ENCODE assay signal across 8 cellular contexts in the genomic region with DNA sequence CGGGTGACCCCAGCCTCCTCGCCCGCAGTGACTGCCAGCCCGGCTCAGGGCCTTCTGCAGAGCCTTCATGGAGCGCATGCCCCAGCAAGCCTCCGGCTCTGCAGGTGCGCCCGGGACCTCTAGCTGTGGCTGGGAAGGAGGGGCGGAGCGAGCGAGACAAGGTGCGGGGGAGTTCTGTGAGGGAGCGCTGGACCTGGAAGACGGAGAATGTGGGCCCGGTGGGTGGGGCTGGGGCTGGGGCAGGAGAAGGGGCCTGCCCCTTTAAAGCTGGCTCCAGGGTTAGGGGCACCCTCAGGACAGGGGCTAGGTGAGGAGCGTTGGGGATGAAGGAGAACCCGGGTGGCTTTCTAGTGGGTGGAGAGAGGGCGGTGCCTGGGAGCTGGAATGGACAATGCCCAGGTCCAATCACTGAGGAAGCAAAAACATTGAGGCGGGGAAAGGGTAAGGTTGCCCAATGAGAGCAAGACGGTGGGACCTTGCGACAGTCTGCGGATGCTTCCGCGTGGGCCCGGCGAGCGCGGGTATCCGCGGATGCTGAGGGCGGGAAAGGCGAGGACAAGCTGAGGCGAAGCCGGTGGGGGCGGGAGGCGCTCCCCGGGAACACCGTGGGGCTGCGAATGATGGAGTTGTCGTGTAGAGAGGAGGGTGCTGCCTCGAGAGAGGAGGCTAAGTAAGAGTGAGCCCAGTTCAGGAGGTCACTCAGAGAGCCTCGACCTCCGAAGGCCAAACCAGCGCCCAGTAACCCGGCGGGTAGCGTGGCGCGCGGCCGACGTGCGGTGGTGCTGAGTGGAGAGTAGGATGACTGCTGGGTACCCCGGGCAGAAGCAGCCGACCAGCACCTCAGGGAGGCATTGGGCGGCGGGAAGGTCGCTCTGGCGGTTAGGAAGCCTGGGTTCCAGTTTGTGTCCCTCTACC. TPM values are rescaled to one million over a fixed set of nuclear protein-coding genes. Genes with fewer than 3 reads are reported as not detected.
DNase-seq lines count a peak whose midpoint lies in the region; ATAC-seq and TF ChIP-seq lines count a peak whose summit lies in the region.

GLS2 (minus strand) TSS at position 121 of the 915 bp plus-strand sequence; CDS start at position 78, 43 bp downstream.

- H3K27me3 Mint-ChIP-seq in WTC11 (ENCODE audit: low read depth), result peaks cover 69% of the 10 kb centered on the region

- H3K36me3 Mint-ChIP-seq in WTC11, result peaks cover 3% of the 10 kb centered on the region

- peaks cover 24 to 38% (median 33%) of the 10 kb centered on the region in 3 donors for H3K27me3 ChIP-seq in skeletal muscle tissue (ENCODE audit: control insufficient read depth in 3 of 3, insufficient read depth in 3 of 3, low read length in 3 of 3)

- no peak within 1 kb of the TSS for H3K27ac ChIP-seq in skeletal muscle tissue (ENCODE audit: low read depth, low read length)

- CTCF ChIA-PET in WTC11 (lab: Charles Lee), result interaction anchor here (0.8 to 1.8 kb wide), 9 partner anchors 8 to 230 kb away, joined by 3 to 8 read pairs (median 4); partner anchors contain the start of genes ANKRD52, COQ10A, RBMS2 and TIMELESS

- no peak within 1 kb of the TSS for H3K27ac Mint-ChIP-seq in WTC11

- no peaks in the 10 kb centered on the region for H3K36me3 ChIP-seq in skeletal muscle tissue (ENCODE audit: control insufficient read depth in 3 of 3, insufficient read depth in 3 of 3, low read length in 3 of 3)

- peak within 1 kb of the TSS; percentile 94 for H3K4me3 Mint-ChIP-seq in WTC11

- peak within 1 kb of the TSS; percentile 48 to 71 (median 54) for H3K9ac ChIP-seq in skeletal muscle tissue (ENCODE audit: low read depth in 1 of 3, low read length in 3 of 3)

- TF ChIP-seq CTCF in HFF-Myc (IDR thresholded peaks at IDR 0.05; ENCODE audit: low read depth, low read length, missing control alignments) (no peak), WTC11 (IDR thresholded peaks at IDR 0.05) (no peak), cardiac fibroblast (IDR thresholded peaks at IDR 0.05; ENCODE audit: low read depth, low read length) (no peak)

- in situ Hi-C loops in G401 (cut with HindIII; ENCODE audit: low sequenced_read_pairs), result no loop called here

- H3K9me3 ChIP-seq in skeletal muscle tissue (ENCODE audit: control insufficient read depth in 3 of 3, low read length in 3 of 3), result no peaks in the 10 kb centered on the region

- peaks cover 14 to 18% (median 14%) of the 10 kb centered on the region in 3 donors for H3K4me1 ChIP-seq in skeletal muscle tissue (ENCODE audit: control insufficient read depth in 3 of 3, insufficient read depth in 3 of 3, low read length in 3 of 3)

- H3K4me3 ChIP-seq in HFF-Myc (replicated peaks; ENCODE audit: low read depth, low read length), result peak within 1 kb of the TSS; percentile 48
- peak within 1 kb of the TSS; percentile 43 to 48 for H3K4me3 ChIP-seq in cardiac fibroblast (replicated peaks in 1 of 2; ENCODE audit: low read depth in 2 of 2, low read length in 2 of 2)
- peak within 1 kb of the TSS; percentile 66 to 85 (median 76) for H3K4me3 ChIP-seq in skeletal muscle tissue (ENCODE audit: low read length in 3 of 3)

- DNase-seq in G401 (ENCODE audit: low spot score) (peak; percentile 96), HFF-Myc (ENCODE audit: extremely low read depth, low read depth) (peak; percentile 42), NCI-H1105 (lab: John Stamatoyannopoulos, UW) (peak; percentile 48), WTC11 (ENCODE audit: low spot score) (peak; percentile 85), cardiac fibroblast (ENCODE audit: low read depth in 2 of 2) (peak; percentile 76 to 78), iPS-NIHi7 (ENCODE audit: extremely low spot score) (peak; percentile 88), H4 (ENCODE audit: low spot score) (no peak)

- ATAC-seq in WTC11, result peak; percentile 90

- H3K4me1 Mint-ChIP-seq in WTC11, result peaks cover 16% of the 10 kb centered on the region

- POLR2A ChIA-PET in WTC11 (lab: Charles Lee), result interaction anchor here (0.5 to 1.1 kb wide), 4 partner anchors 50 to 237 kb away, joined by 3 to 4 read pairs (median 4); partner anchors contain the start of gene IL23A

- H3K9me3 Mint-ChIP-seq in WTC11, result peaks cover 14% of the 10 kb centered on the region

TF ChIP-seq in WTC11, 78 proteins besides CTCF, POLR2A, EP300 and RAD21 (continues in another document):
- TF ChIP-seq CREB1 (CRISPR knock-in tag; IDR thresholded peaks at IDR 0.05) (peak; percentile 98), PREB (CRISPR knock-in tag; IDR thresholded peaks at IDR 0.05; ENCODE audit: borderline replicate concordance) (peak; percentile 86; the same call in 1 of the 2 replicates), ZNF121 (CRISPR knock-in tag; IDR thresholded peaks at IDR 0.05) (peak; percentile 68), IRF2 (CRISPR knock-in tag; IDR thresholded peaks at IDR 0.05; ENCODE audit: borderline replicate concordance, low read depth) (peak; percentile 95), GABPB1 (CRISPR knock-in tag; IDR thresholded peaks at IDR 0.05) (peak; percentile 71), ZNF219 (CRISPR knock-in tag; IDR thresholded peaks at IDR 0.05; ENCODE audit: borderline replicate concordance) (peak; percentile 97), ARID4B (CRISPR knock-in tag; IDR thresholded peaks at IDR 0.05; ENCODE audit: borderline replicate concordance) (peak; percentile 97), ZNF423 (CRISPR knock-in tag; IDR thresholded peaks at IDR 0.05) (no peak), GTF2I (CRISPR knock-in tag; conservative IDR thresholded peaks at IDR 0.05) (no peak), ZNF671 (CRISPR knock-in tag; IDR thresholded peaks at IDR 0.05) (no peak), NR1H2 (CRISPR knock-in tag; IDR thresholded peaks at IDR 0.05) (peak; percentile 93), ZNF263 (CRISPR knock-in tag; IDR thresholded peaks at IDR 0.05; ENCODE audit: low read depth) (peak; percentile 80), FOXP1 (CRISPR knock-in tag; IDR thresholded peaks at IDR 0.05; ENCODE audit: borderline replicate concordance) (peak; percentile 99), ZBTB43 (CRISPR knock-in tag; IDR thresholded peaks at IDR 0.05) (peak; percentile 97)

RNA-seq across cellular contexts. Expression of gene GLS2, which starts in this region (rescaled TPM):
- 0.12 and 1.2 TPM in 2 replicates for total RNA-seq in G401 (2014; rRNA removed; shearing (Covaris generic))
- total RNA-seq in WTC11 (2021) (14.8 to 17.2 TPM (median 15.9 TPM) in 3 replicates), skeletal muscle tissue (not detected)
- not detected in 2 replicates for total RNA-seq in H4 (2014; rRNA removed; shearing (Covaris generic))
